ENCODE assay signal across 22 cellular contexts in genomic region chr1:33454646-33455282, GRCh38. TPM values are rescaled to one million over a fixed set of nuclear protein-coding genes. Genes with fewer than 3 reads are reported as not detected.
A peak's percentile ranks its signal among the peaks of the same experiment; 100 is the strongest.
DNase-seq lines count a peak whose midpoint lies in the region; ATAC-seq and TF ChIP-seq lines count a peak whose summit lies in the region.
"Had no signal": no experiment of that assay in that cellular context is flagged by ENCODE, and none has a peak within 500 bp of the region (broad histone marks: within the 10 kb centered on the region; RNA-seq: fewer than 3 reads in every experiment).

No MANE protein-coding gene starts in this region.

- H3K27ac ChIP-seq in neural progenitor cell: no peak overlapping the region
- H3K27ac ChIP-seq: body of pancreas, HL-60, lower lobe of right lung, SK-N-MC, tibial nerve had no signal

- H3K4me3 Mint-ChIP-seq in neural progenitor cell: peak overlapping the region; percentile 24
- H3K4me3 Mint-ChIP-seq: activated naive CD4-positive, alpha-beta T cell treated with anti-CD3 and anti-CD28 coated beads, Interleukin-2, amount 10 ng/mL, durations not matched to agents 7 days and 5 days; naive thymus-derived CD4-positive, alpha-beta T cell had no signal

- no peak overlapping the region for H2AFZ ChIP-seq in neural progenitor cell (replicated peaks)

- peak; percentile 43 for DNase-seq in ELR (ENCODE audit: low read depth)
- DNase-seq in NCI-H1694 treated with DMSO at 0.1 percent for 48 hours (lab: John Stamatoyannopoulos, UW): peak; percentile 24
- DNase-seq in astrocyte of the spinal cord (ENCODE audit: low read depth, low spot score): peak; percentile 68
- no peak for DNase-seq in neural progenitor cell (ENCODE audit: low spot score)
- no peak for DNase-seq in NOMO-1 treated with dmso at 0.1 percent for 144 hours (lab: John Stamatoyannopoulos, UW; ENCODE audit: unreplicated experiment)
- no peak for DNase-seq in activated CD4-positive, alpha-beta T cell treated with anti-CD3 and anti-CD28 coated beads, Interleukin-2, amount 50 U/mL, for 4 hours
- DNase-seq in stimulated activated CD4-positive, alpha-beta T cell treated with anti-CD3 and anti-CD28 coated beads, Interleukin-4, amount 100 ng/mL, for 4 hours: no peak
- DNase-seq: activated CD4-positive, alpha-beta T cell treated with anti-CD3 and anti-CD28 coated beads for 48 hours; activated CD8-positive, alpha-beta memory T cell treated with anti-CD3 and anti-CD28 coated beads, Interleukin-2, amount 50 U/mL, for 48 hours; activated naive CD4-positive, alpha-beta T cell treated with anti-CD3 and anti-CD28 coated beads, Interleukin-2, amount 10 ng/mL, durations not matched to agents 7 days and 5 days; body of pancreas; erythroblast; immature natural killer cell; lower lobe of right lung; naive thymus-derived CD4-positive, alpha-beta T cell; stimulated activated naive B cell treated with anti-CD40 and anti-IgM and Interleukin-4, amounts not matched to agents 10 μg/mL and 1 μg/mL and 100 μg/mL, for 72 hours; T1000 had no signal

- H3K4me1 ChIP-seq in neural progenitor cell: no peaks in the 10 kb centered on the region
- H3K4me1 ChIP-seq: body of pancreas had no signal

- no peaks in the 10 kb centered on the region for H3F3A ChIP-seq in neural progenitor cell (ENCODE audit: low read depth)

- TF ChIP-seq CTCF in astrocyte of the spinal cord (IDR thresholded peaks at IDR 0.05; ENCODE audit: low read depth, low read length): no peak
- TF ChIP-seq CTCF in neural progenitor cell (IDR thresholded peaks at IDR 0.05): no peak

- no peaks in the 10 kb centered on the region for H3K27me3 ChIP-seq in neural progenitor cell
- H3K27me3 ChIP-seq: body of pancreas, tibial nerve had no signal

- H3K4me2 ChIP-seq in neural progenitor cell: no peak overlapping the region

- in situ Hi-C loops in astrocyte of the spinal cord (cut with HindIII; ENCODE audit: low sequenced_read_pairs): no loop called here

- H3K9me3 ChIP-seq in neural progenitor cell (ENCODE audit: low read depth): no peaks in the 10 kb centered on the region
- H3K9me3 ChIP-seq: body of pancreas, lower lobe of right lung, tibial nerve had no signal

- H3K79me2 ChIP-seq in neural progenitor cell (ENCODE audit: low read depth): no peaks in the 10 kb centered on the region

- no peaks in the 10 kb centered on the region for H3K36me3 Mint-ChIP-seq in neural progenitor cell
- H3K36me3 Mint-ChIP-seq: activated naive CD4-positive, alpha-beta T cell treated with anti-CD3 and anti-CD28 coated beads, Interleukin-2, amount 10 ng/mL, durations not matched to agents 7 days and 5 days; immature natural killer cell; naive thymus-derived CD4-positive, alpha-beta T cell; stimulated activated naive B cell treated with anti-CD40 and anti-IgM and Interleukin-4, amounts not matched to agents 10 μg/mL and 1 μg/mL and 100 μg/mL, for 72 hours had no signal

- peaks cover 27% of the 10 kb centered on the region for H3K4me1 Mint-ChIP-seq in neural progenitor cell
- H3K4me1 Mint-ChIP-seq: immature natural killer cell had no signal

- H3K27ac Mint-ChIP-seq in neural progenitor cell: no peak overlapping the region
- H3K27ac Mint-ChIP-seq: activated naive CD4-positive, alpha-beta T cell treated with anti-CD3 and anti-CD28 coated beads, Interleukin-2, amount 10 ng/mL, durations not matched to agents 7 days and 5 days; progenitor cell of endocrine pancreas; stimulated activated naive B cell treated with anti-CD40 and anti-IgM and Interleukin-4, amounts not matched to agents 10 μg/mL and 1 μg/mL and 100 μg/mL, for 72 hours had no signal

- no peaks in the 10 kb centered on the region for H3K36me3 ChIP-seq in neural progenitor cell
- H3K36me3 ChIP-seq: lower lobe of right lung, tibial nerve had no signal

- peaks cover 5% of the 10 kb centered on the region for H3K9me3 Mint-ChIP-seq in neural progenitor cell
- H3K9me3 Mint-ChIP-seq: activated naive CD4-positive, alpha-beta T cell treated with anti-CD3 and anti-CD28 coated beads, Interleukin-2, amount 10 ng/mL, durations not matched to agents 7 days and 5 days; immature natural killer cell; stimulated activated naive B cell treated with anti-CD40 and anti-IgM and Interleukin-4, amounts not matched to agents 10 μg/mL and 1 μg/mL and 100 μg/mL, for 72 hours had no signal

- no peak overlapping the region for H3K9ac ChIP-seq in neural progenitor cell

- H3K4me3 ChIP-seq in astrocyte of the spinal cord (ENCODE audit: low read depth, low read length) (no peak overlapping the region), neural progenitor cell (no peak overlapping the region)
- H3K4me3 ChIP-seq: body of pancreas, lower lobe of right lung, SK-N-MC, tibial nerve had no signal

- H3K27me3 Mint-ChIP-seq in neural progenitor cell (ENCODE audit: insufficient read depth, low read depth): peaks cover 9% of the 10 kb centered on the region

- no peak for ATAC-seq in GM19023 (IDR thresholded peaks at IDR 0.05; ENCODE audit: unreplicated experiment)

- no peaks in the 10 kb centered on the region for H4K20me1 ChIP-seq in neural progenitor cell (ENCODE audit: low read depth)

RNA-seq across cellular contexts. Expression of gene ZSCAN20, which starts 17.7 kb away (rescaled TPM):
- 11.4 and 14.8 TPM in 2 replicates for total RNA-seq in neural progenitor cell (ENCODE audit: low replicate concordance)

RNA-seq across cellular contexts. Expression of gene PHC2, which starts 23.9 kb away (rescaled TPM):
- 65.0 and 108 TPM in 2 replicates for total RNA-seq in neural progenitor cell (ENCODE audit: low replicate concordance)

Comparison
In these comparisons a context has a peak if more than half of its experiments do, and no peak if none do; other contexts are left out.
1. DNase-seq: peak in ELR (single experiment), NCI-H1694 treated with DMSO at 0.1 percent for 48 hours (single experiment) and astrocyte of the spinal cord (single experiment); none in neural progenitor cell (single experiment), NOMO-1 treated with dmso at 0.1 percent for 144 hours (single experiment), activated CD4-positive, alpha-beta T cell treated with anti-CD3 and anti-CD28 coated beads, Interleukin-2, amount 50 U/mL, for 4 hours (0 of 2) and stimulated activated CD4-positive, alpha-beta T cell treated with anti-CD3 and anti-CD28 coated beads, Interleukin-4, amount 100 ng/mL, for 4 hours (0 of 2).